In the genomic region with DNA sequence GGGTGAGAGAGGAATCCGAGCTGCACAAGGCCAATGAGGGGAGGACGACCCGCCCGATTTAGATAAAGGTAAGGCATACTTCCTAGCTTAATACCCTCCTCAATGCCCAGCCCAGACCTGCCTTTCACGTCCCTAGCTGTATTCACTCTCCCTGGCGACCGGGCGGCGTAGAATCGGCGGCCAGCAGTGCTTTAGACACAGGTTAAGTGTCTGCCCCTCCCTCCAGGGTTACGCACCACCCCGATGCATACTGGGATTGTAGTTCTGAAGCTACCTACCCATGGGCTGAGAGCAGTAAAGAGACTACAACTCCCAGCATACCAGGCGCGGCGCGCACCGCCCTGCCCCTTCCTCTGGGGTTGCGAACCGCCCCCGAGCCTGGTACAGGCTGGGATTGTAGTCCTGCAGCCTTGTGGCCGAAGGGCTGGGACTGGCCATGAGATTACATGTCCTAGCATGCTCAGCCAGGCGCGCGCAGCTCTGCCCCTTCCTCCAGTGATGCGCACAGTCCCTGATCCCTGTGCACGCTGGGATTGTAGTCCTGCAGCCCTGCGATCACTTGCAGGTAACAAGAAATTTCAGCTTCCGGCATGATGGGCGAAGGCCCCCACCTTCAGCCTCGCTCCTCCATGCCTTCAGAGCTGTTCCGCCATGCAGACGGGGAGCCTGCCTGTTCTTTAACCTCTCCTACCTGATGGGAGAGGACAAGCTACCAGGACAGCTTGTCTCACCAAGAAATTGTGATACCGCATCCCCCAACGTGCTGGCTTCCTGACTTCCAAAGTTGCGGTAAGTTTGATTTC, we compare ENCODE assay signal across 1 cellular context.
TF ChIP-seq lines count a peak whose summit lies in the region.

No MANE protein-coding gene starts in this region.

TF ChIP-seq in SK-N-SH, 30 proteins besides CTCF, POLR2A, EP300 and RAD21 (continued from another document):
- TF ChIP-seq, protein P1, sequence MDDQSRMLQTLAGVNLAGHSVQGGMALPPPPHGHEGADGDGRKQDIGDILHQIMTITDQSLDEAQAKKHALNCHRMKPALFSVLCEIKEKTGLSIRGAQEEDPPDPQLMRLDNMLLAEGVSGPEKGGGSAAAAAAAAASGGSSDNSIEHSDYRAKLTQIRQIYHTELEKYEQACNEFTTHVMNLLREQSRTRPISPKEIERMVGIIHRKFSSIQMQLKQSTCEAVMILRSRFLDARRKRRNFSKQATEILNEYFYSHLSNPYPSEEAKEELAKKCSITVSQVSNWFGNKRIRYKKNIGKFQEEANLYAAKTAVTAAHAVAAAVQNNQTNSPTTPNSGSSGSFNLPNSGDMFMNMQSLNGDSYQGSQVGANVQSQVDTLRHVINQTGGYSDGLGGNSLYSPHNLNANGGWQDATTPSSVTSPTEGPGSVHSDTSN (IDR thresholded peaks at IDR 0.05), result no peak
- TF ChIP-seq YY1 (IDR thresholded peaks at IDR 0.05; ENCODE audit: low read depth), result peak; percentile 83
- TF ChIP-seq RFX5 (IDR thresholded peaks at IDR 0.05; ENCODE audit: low read length), result no peak
- TF ChIP-seq GATA2 (CRISPR knock-in tag; IDR thresholded peaks at IDR 0.05), result no peak
- no peak for TF ChIP-seq FOSL2 (IDR thresholded peaks at IDR 0.05; ENCODE audit: borderline replicate concordance, low read depth)
- TF ChIP-seq, protein P2, sequence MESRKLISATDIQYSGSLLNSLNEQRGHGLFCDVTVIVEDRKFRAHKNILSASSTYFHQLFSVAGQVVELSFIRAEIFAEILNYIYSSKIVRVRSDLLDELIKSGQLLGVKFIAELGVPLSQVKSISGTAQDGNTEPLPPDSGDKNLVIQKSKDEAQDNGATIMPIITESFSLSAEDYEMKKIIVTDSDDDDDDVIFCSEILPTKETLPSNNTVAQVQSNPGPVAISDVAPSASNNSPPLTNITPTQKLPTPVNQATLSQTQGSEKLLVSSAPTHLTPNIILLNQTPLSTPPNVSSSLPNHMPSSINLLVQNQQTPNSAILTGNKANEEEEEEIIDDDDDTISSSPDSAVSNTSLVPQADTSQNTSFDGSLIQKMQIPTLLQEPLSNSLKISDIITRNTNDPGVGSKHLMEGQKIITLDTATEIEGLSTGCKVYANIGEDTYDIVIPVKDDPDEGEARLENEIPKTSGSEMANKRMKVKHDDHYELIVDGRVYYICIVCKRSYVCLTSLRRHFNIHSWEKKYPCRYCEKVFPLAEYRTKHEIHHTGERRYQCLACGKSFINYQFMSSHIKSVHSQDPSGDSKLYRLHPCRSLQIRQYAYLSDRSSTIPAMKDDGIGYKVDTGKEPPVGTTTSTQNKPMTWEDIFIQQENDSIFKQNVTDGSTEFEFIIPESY (IDR thresholded peaks at IDR 0.05; ENCODE audit: borderline replicate concordance, low read depth), result no peak
- peak; percentile 85 for TF ChIP-seq MXI1 (IDR thresholded peaks at IDR 0.05; ENCODE audit: low read depth, low read length)
- TF ChIP-seq, protein P3, sequence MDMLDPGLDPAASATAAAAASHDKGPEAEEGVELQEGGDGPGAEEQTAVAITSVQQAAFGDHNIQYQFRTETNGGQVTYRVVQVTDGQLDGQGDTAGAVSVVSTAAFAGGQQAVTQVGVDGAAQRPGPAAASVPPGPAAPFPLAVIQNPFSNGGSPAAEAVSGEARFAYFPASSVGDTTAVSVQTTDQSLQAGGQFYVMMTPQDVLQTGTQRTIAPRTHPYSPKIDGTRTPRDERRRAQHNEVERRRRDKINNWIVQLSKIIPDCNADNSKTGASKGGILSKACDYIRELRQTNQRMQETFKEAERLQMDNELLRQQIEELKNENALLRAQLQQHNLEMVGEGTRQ (IDR thresholded peaks at IDR 0.05; ENCODE audit: borderline replicate concordance, low read depth, low read length), result no peak
- TF ChIP-seq NRF1 (IDR thresholded peaks at IDR 0.05; ENCODE audit: low read depth, low read length), result peak; percentile 85
- TF ChIP-seq GABPA (IDR thresholded peaks at IDR 0.05; ENCODE audit: low read depth), result peak; percentile 86
- TF ChIP-seq, protein P4, sequence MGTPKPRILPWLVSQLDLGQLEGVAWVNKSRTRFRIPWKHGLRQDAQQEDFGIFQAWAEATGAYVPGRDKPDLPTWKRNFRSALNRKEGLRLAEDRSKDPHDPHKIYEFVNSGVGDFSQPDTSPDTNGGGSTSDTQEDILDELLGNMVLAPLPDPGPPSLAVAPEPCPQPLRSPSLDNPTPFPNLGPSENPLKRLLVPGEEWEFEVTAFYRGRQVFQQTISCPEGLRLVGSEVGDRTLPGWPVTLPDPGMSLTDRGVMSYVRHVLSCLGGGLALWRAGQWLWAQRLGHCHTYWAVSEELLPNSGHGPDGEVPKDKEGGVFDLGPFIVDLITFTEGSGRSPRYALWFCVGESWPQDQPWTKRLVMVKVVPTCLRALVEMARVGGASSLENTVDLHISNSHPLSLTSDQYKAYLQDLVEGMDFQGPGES (IDR thresholded peaks at IDR 0.05; ENCODE audit: low read depth, low read length), result no peak
- TF ChIP-seq, protein P5, sequence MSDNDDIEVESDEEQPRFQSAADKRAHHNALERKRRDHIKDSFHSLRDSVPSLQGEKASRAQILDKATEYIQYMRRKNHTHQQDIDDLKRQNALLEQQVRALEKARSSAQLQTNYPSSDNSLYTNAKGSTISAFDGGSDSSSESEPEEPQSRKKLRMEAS (IDR thresholded peaks at IDR 0.05; ENCODE audit: low read depth), result peak; percentile 84; the same call in 1 of the 2 replicates
- no peak for TF ChIP-seq JUND (IDR thresholded peaks at IDR 0.05)
- no peak for TF ChIP-seq SMC3 (IDR thresholded peaks at IDR 0.05; ENCODE audit: low read depth, low read length)
- TF ChIP-seq NFIC (IDR thresholded peaks at IDR 0.05; ENCODE audit: borderline replicate concordance), result no peak
- no peak for TF ChIP-seq MEF2A (IDR thresholded peaks at IDR 0.05; ENCODE audit: borderline replicate concordance, low read depth)
- no peak for TF ChIP-seq RCOR1 (IDR thresholded peaks at IDR 0.05; ENCODE audit: low read length)
